11 cellular contexts compared by ENCODE assay signal in the genomic region with DNA sequence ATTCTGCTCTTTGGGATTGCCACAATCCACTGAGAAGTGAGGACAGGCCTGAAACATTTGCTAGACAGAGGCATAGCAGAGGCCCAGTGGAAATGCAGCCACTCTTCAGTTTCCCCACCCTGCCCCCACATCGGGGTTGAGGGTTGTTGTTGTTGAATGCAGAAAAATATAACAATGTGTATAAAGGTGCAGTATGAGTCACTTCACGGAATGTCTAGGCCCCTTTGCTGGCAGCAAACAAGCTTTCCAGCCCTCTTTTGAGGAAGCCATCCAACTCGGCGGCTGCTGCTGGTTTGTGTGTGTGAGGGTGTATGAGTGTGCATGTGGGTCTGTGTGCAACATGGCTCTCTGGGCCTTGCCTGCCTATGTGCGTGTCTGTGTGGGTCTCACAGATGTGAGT. TPM values are rescaled to one million over a fixed set of nuclear protein-coding genes. Genes with fewer than 3 reads are reported as not detected.
DNase-seq lines count a peak whose midpoint lies in the region; ATAC-seq, FAIRE-seq and TF ChIP-seq lines count a peak whose summit lies in the region.
"Had no signal": no experiment of that assay in that cellular context is flagged by ENCODE, and none has a peak within 500 bp of the region (broad histone marks: within the 10 kb centered on the region; RNA-seq: fewer than 3 reads in every experiment).

No MANE protein-coding gene starts in this region.

- POLR2A ChIA-PET in activated CD4-positive, alpha-beta T cell treated with anti-CD3 and anti-CD28 coated beads for 36 hours (lab: Charles Lee), result no interaction called here
- POLR2A ChIA-PET in PC-9 (lab: Charles Lee; ENCODE audit: unreplicated experiment), result no interaction called here

- peak overlapping the region; percentile 81 for H3K4me2 ChIP-seq in PC-9

- peak; percentile 31 for ATAC-seq in activated CD4-positive, alpha-beta T cell treated with anti-CD3 and anti-CD28 coated beads for 36 hours
- ATAC-seq in HG02885 (IDR thresholded peaks at IDR 0.05; ENCODE audit: poor library complexity, unreplicated experiment), result no peak
- ATAC-seq: upper lobe of right lung had no signal

- H3K4me3 ChIP-seq in PC-9, result peak overlapping the region; percentile 30; the same call in 1 of the 2 replicates
- no peak overlapping the region for H3K4me3 ChIP-seq in epithelial cell of esophagus (ENCODE audit: low read length)
- H3K4me3 ChIP-seq in skeletal muscle tissue (ENCODE audit: low read length in 3 of 3), result no peak overlapping the region
- H3K4me3 ChIP-seq: upper lobe of right lung had no signal

- no TSS peak for BruUV-seq in PC-9 (replicated peaks; lab: Mats Ljungman, UMichigan)

- FAIRE-seq in GM19239 (lab: Jason Lieb, UNC), result no peak

- peaks cover 40% of the 10 kb centered on the region for H3F3A ChIP-seq in PC-9 (ENCODE audit: insufficient read depth, low read depth)

- H3K36me3 Mint-ChIP-seq in activated CD4-positive, alpha-beta T cell treated with anti-CD3 and anti-CD28 coated beads for 36 hours (ENCODE audit: low read depth), result peaks cover 2% of the 10 kb centered on the region

- CTCF ChIA-PET in activated CD4-positive, alpha-beta T cell treated with anti-CD3 and anti-CD28 coated beads for 36 hours (lab: Charles Lee), result interaction anchor here (1.2 to 4.6 kb wide), 2 partner anchors 34 to 38 kb away, joined by 3 to 67 read pairs; no protein-coding TSS in a partner anchor
- CTCF ChIA-PET in PC-9 (lab: Charles Lee), result no interaction called here

- H3K27ac ChIP-seq in PC-9 (peak overlapping the region; percentile 66), skeletal muscle tissue (ENCODE audit: low read depth, low read length) (peak overlapping the region; percentile 20), substantia nigra (ENCODE audit: low read depth, low read length, poor library complexity, severe bottlenecking) (no peak overlapping the region)
- H3K27ac ChIP-seq: parathyroid adenoma, upper lobe of right lung had no signal

- no peaks in the 10 kb centered on the region for H3K79me2 ChIP-seq in PC-9 (ENCODE audit: low read depth)
- H3K79me2 ChIP-seq: parathyroid adenoma had no signal

- DNase-seq in activated CD4-positive, alpha-beta T cell treated with anti-CD3 and anti-CD28 coated beads for 36 hours, result peak; percentile 36
- no peak for DNase-seq in activated CD4-positive, alpha-beta T cell treated with anti-CD3 and anti-CD28 coated beads for 1 hour
- DNase-seq in PC-9, result peak; percentile 71 to 85
- DNase-seq in epithelial cell of esophagus (ENCODE audit: low read depth), result peak; percentile 70
- DNase-seq in GM19239 (ENCODE audit: insufficient read length, low spot score), result no peak
- no peak for DNase-seq in substantia nigra (lab: John Stamatoyannopoulos, UW)
- DNase-seq: 8988T, upper lobe of right lung had no signal

- peaks cover 88% of the 10 kb centered on the region for H3K4me1 ChIP-seq in PC-9 (replicated peaks; ENCODE audit: insufficient read depth)
- H3K4me1 ChIP-seq in skeletal muscle tissue (ENCODE audit: control insufficient read depth in 3 of 3, insufficient read depth in 3 of 3, low read length in 3 of 3), result peaks cover 0 to 19% (median 11%) of the 10 kb centered on the region in 3 donors
- H3K4me1 ChIP-seq: parathyroid adenoma had no signal

- H3K4me1 Mint-ChIP-seq in activated CD4-positive, alpha-beta T cell treated with anti-CD3 and anti-CD28 coated beads for 36 hours, result peaks cover 35% of the 10 kb centered on the region

- no peaks in the 10 kb centered on the region for H3K27me3 Mint-ChIP-seq in activated CD4-positive, alpha-beta T cell treated with anti-CD3 and anti-CD28 coated beads for 36 hours

- peak overlapping the region in 1 of 3 donors; percentile 25 for H3K9ac ChIP-seq in skeletal muscle tissue (ENCODE audit: low read depth in 1 of 3, low read length in 3 of 3)
- H3K9ac ChIP-seq: parathyroid adenoma had no signal

- H3K9me2 ChIP-seq in PC-9 (ENCODE audit: insufficient read depth), result no peaks in the 10 kb centered on the region

- TF ChIP-seq CTCF in PC-9 (conservative IDR thresholded peaks at IDR 0.05), result no peak
- no peak for TF ChIP-seq CTCF in epithelial cell of esophagus (IDR thresholded peaks at IDR 0.05; ENCODE audit: insufficient read depth, low read depth, low read length, missing control alignments)

- H3K36me3 ChIP-seq in PC-9 (ENCODE audit: low read depth), result no peaks in the 10 kb centered on the region
- H3K36me3 ChIP-seq in skeletal muscle tissue (ENCODE audit: control insufficient read depth in 3 of 3, insufficient read depth in 3 of 3, low read length in 3 of 3), result no peaks in the 10 kb centered on the region
- H3K36me3 ChIP-seq: upper lobe of right lung had no signal

- no peak overlapping the region for H2AFZ ChIP-seq in PC-9

- H3K9me3 ChIP-seq in PC-9 (ENCODE audit: insufficient read depth, low read depth) (no peaks in the 10 kb centered on the region), skeletal muscle tissue (ENCODE audit: control insufficient read depth in 3 of 3, low read length in 3 of 3) (no peaks in the 10 kb centered on the region)
- H3K9me3 ChIP-seq: upper lobe of right lung had no signal

- H3K27me3 ChIP-seq in PC-9 (ENCODE audit: insufficient read depth, low read depth) (no peaks in the 10 kb centered on the region), skeletal muscle tissue (ENCODE audit: control insufficient read depth in 3 of 3, insufficient read depth in 3 of 3, low read length in 3 of 3) (peaks cover 0 to 8% (median 0%) of the 10 kb centered on the region in 3 donors)
- H3K27me3 ChIP-seq: upper lobe of right lung had no signal

- intact Hi-C loops in activated CD4-positive, alpha-beta T cell treated with anti-CD3 and anti-CD28 coated beads for 36 hours (cut with DNase I, micrococcal nuclease), result no loop called here
- intact Hi-C loops in PC-9 (cut with micrococcal nuclease; ENCODE audit: unreplicated experiment), result no loop called here

- peak overlapping the region; percentile 47 for H3K27ac Mint-ChIP-seq in activated CD4-positive, alpha-beta T cell treated with anti-CD3 and anti-CD28 coated beads for 36 hours

- H4K20me1 ChIP-seq in PC-9 (ENCODE audit: insufficient read depth), result no peaks in the 10 kb centered on the region

- no peaks in the 10 kb centered on the region for H3K9me3 Mint-ChIP-seq in activated CD4-positive, alpha-beta T cell treated with anti-CD3 and anti-CD28 coated beads for 36 hours (ENCODE audit: low read depth)

- no peak overlapping the region for H3K4me3 Mint-ChIP-seq in activated CD4-positive, alpha-beta T cell treated with anti-CD3 and anti-CD28 coated beads for 36 hours

RNA-seq across cellular contexts. Expression of a gene that starts 8.1 kb away (rescaled TPM):
- total RNA-seq in activated CD4-positive, alpha-beta T cell treated with anti-CD3 and anti-CD28 coated beads for 36 hours, result 10 to 100 TPM; 23.9 to 27.5 TPM
- total RNA-seq in PC-9 (2021) (53.0 and 60.3 TPM in 2 replicates), skeletal muscle tissue (5.7 TPM)

RNA-seq across cellular contexts. Expression of a gene that starts 47.2 kb away (rescaled TPM):
- 10 to 100 TPM; 48.8 to 61.7 TPM for total RNA-seq in activated CD4-positive, alpha-beta T cell treated with anti-CD3 and anti-CD28 coated beads for 36 hours
- total RNA-seq in PC-9 (2021), result 70.1 and 83.3 TPM in 2 replicates
- 19.3 TPM for total RNA-seq in skeletal muscle tissue

RNA-seq across cellular contexts. Expression of a gene that starts 53.4 kb away (rescaled TPM):
- total RNA-seq in activated CD4-positive, alpha-beta T cell treated with anti-CD3 and anti-CD28 coated beads for 36 hours, result 10 to 100 TPM; 24.0 to 24.7 TPM
- total RNA-seq in PC-9 (2021), result 0.57 and 0.95 TPM in 2 replicates
- total RNA-seq in skeletal muscle tissue, result 1.6 TPM

Comparison
In these comparisons a context has a peak if more than half of its experiments do, and no peak if none do; other contexts are left out.
1. DNase-seq: peak in activated CD4-positive, alpha-beta T cell treated with anti-CD3 and anti-CD28 coated beads for 36 hours (single experiment), PC-9 (2 of 2) and epithelial cell of esophagus (single experiment); none in activated CD4-positive, alpha-beta T cell treated with anti-CD3 and anti-CD28 coated beads for 1 hour (single experiment), GM19239 (single experiment) and substantia nigra (0 of 49).